In the genomic region with DNA sequence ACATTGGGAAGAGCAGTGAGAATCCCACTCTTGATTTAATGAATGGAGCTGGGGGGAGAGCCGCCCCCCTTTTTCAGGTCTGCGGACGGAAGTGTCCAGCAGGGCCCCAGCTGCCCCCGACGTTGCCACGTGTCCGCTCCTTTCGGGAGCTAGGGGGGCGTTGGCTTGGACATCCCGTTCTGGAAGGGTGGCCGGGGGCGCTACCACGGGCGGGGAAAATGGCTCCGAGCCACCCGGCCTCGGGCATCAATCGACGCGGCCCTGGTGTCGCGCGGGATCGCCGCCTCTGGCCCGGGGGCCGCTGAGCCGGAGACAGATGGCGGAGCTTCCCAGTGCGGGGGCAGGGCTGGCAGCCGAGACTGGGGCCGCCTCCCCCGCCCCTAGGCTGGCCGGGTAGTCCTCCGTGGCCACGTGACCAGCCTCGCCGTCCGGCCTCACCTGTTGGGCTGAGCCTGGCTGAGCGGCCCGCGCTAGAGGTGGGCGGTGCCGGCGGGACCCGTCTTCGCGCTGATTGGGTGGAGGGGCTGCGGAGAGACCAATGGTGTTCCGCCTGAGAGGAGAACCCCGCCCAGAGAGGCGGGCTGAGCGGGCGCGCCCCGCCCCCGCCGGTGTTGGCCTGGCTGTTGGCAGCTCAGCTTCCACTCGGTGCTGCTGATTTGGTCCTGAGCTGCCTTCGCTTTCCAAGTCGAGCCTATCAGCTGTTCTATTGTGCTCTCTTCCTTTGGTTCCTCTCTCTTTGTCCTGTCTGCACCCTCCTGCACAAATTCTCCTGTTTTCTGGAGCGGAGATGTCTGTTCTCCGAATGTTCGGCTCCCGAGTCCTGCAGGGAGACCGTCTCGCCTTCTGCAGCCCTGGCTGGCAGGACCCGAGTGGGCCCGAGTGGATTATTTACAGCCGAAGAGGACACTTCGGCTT, we compare ENCODE assay signal across 8 cellular contexts. TPM values are rescaled to one million over a fixed set of nuclear protein-coding genes. Genes with fewer than 3 reads are reported as not detected.
A peak's percentile ranks its signal among the peaks of the same experiment; 100 is the strongest.
DNase-seq lines count a peak whose midpoint lies in the region; ATAC-seq and TF ChIP-seq lines count a peak whose summit lies in the region.

No MANE protein-coding gene starts in this region.

- intact Hi-C loops in natural killer cell (cut with micrococcal nuclease), result loop anchor here (5.0 to 10.0 kb wide), 2 partner anchors 246 to 618 kb away; no protein-coding TSS in a partner anchor

- H3K4me1 Mint-ChIP-seq in natural killer cell, result peaks cover 62 to 66% of the 10 kb centered on the region in 2 donors

- TF ChIP-seq CTCF in fibroblast of the aortic adventitia (IDR thresholded peaks at IDR 0.05; ENCODE audit: insufficient read depth, low read length) (no peak), natural killer cell (IDR thresholded peaks at IDR 0.05) (no peak)

- DNase-seq in EH (ENCODE audit: low read depth) (peak; percentile 93), RKO (ENCODE audit: low spot score) (peak; percentile 88), activated gamma-delta T cell (lab: John Stamatoyannopoulos, UW) (peak; percentile 84), fibroblast of the aortic adventitia (ENCODE audit: low read depth) (peak; percentile 91), natural killer cell (peak; percentile 95)
- peak; percentile 86 to 89 for DNase-seq in stimulated activated CD8-positive, alpha-beta memory T cell treated with anti-CD3 and anti-CD28 coated beads, Interleukin-7, amount 100 ng/mL, for 4 hours (ENCODE audit: low read depth in 2 of 2)

- H3K4me3 Mint-ChIP-seq in natural killer cell, result peak overlapping the region; percentile 85

- ATAC-seq in HG03095 (IDR thresholded peaks at IDR 0.05; ENCODE audit: unreplicated experiment) (peak; percentile 72), natural killer cell (peak; percentile 98 to 99 (median 99)), HG02610 (IDR thresholded peaks at IDR 0.05; ENCODE audit: unreplicated experiment) (no peak)

- peak overlapping the region; percentile 69 to 82 for H3K27ac Mint-ChIP-seq in natural killer cell

- peak overlapping the region; percentile 67 for H3K4me3 ChIP-seq in fibroblast of the aortic adventitia (ENCODE audit: low read depth, low read length)

- no peaks in the 10 kb centered on the region for H3K36me3 Mint-ChIP-seq in natural killer cell

- H3K27me3 Mint-ChIP-seq in natural killer cell (ENCODE audit: low read depth in 2 of 2), result no peaks in the 10 kb centered on the region

- H3K9me3 Mint-ChIP-seq in natural killer cell, result no peaks in the 10 kb centered on the region

RNA-seq across cellular contexts. Expression of a gene that starts 8.3 kb away (rescaled TPM):
- total RNA-seq in fibroblast of the aortic adventitia (ENCODE audit: low replicate concordance) (2.3 and 9.1 TPM in 2 replicates), natural killer cell (10 to 100 TPM; 14.1 to 18.6 (median 17.1) TPM)
